Comparison of ENCODE assay signal across 11 cellular contexts in genomic region chr1:232590742-232591082, GRCh38. TPM values are rescaled to one million over a fixed set of nuclear protein-coding genes. Genes with fewer than 3 reads are reported as not detected.
DNase-seq lines count a peak whose midpoint lies in the region; ATAC-seq, FAIRE-seq and TF ChIP-seq lines count a peak whose summit lies in the region.
"Had no signal": no experiment of that assay in that cellular context is flagged by ENCODE, and none has a peak within 500 bp of the region (broad histone marks: within the 10 kb centered on the region; RNA-seq: fewer than 3 reads in every experiment).

No MANE protein-coding gene starts in this region.

- TF ChIP-seq EP300 in HepG2 (IDR thresholded peaks at IDR 0.05; ENCODE audit: low read depth in 2 of 2, low read length in 2 of 2): no peak
- TF ChIP-seq EP300 in HepG2 (CRISPR knock-in tag; IDR thresholded peaks at IDR 0.05; ENCODE audit: borderline replicate concordance): no peak
- TF ChIP-seq EP300 in esophagus muscularis mucosa (IDR thresholded peaks at IDR 0.05): no peak
- no peak for TF ChIP-seq EP300 in upper lobe of left lung (IDR thresholded peaks at IDR 0.05)

- no TSS peak for BruUV-seq in HepG2 (replicated peaks; lab: Mats Ljungman, UMichigan)

- TF ChIP-seq CTCF in right lobe of liver (IDR thresholded peaks at IDR 0.05): no peak
- no peak for TF ChIP-seq CTCF in HepG2 (CRISPR knock-in tag; IDR thresholded peaks at IDR 0.05)
- TF ChIP-seq CTCF in esophagus muscularis mucosa (IDR thresholded peaks at IDR 0.05): no peak
- TF ChIP-seq CTCF in upper lobe of left lung (IDR thresholded peaks at IDR 0.05): no peak

- H3K27ac ChIP-seq in right lobe of liver (peak overlapping the region in 2 of 3 donors; percentile 6 to 40), HepG2 (ENCODE audit: extremely low read length, insufficient read depth, low read length) (no peak overlapping the region), esophagus muscularis mucosa (replicated peaks in 1 of 4) (peak overlapping the region; percentile 5 to 50 (median 28)), upper lobe of left lung (peak overlapping the region; percentile 76 to 81 (median 78))

- H3K36me3 ChIP-seq in right lobe of liver: no peaks in the 10 kb centered on the region
- no peaks in the 10 kb centered on the region for H3K36me3 ChIP-seq in HepG2 (replicated peaks in 1 of 2; ENCODE audit: control insufficient read depth in 1 of 2, insufficient read depth in 2 of 2, low read length in 2 of 2)
- no peaks in the 10 kb centered on the region for H3K36me3 ChIP-seq in esophagus muscularis mucosa
- no peaks in the 10 kb centered on the region for H3K36me3 ChIP-seq in upper lobe of left lung

- no peak for TF ChIP-seq RAD21 in HepG2 (CRISPR knock-in tag; IDR thresholded peaks at IDR 0.05)

- CTCF ChIA-PET in HepG2 (lab: Yijun Ruan, JAX; ENCODE audit: low intra/inter-chr PET ratio, low total read pairs): no interaction called here

- no peak overlapping the region for H3K4me2 ChIP-seq in HepG2 (ENCODE audit: low read depth, low read length)

- WGBS in right lobe of liver (ENCODE audit: insufficient coverage, low coverage, low lambda C conversion rate, missing lambda C conversion rate): 84% methylated on average over 5 of the region's 5 CpGs
- WGBS in HepG2 (ENCODE audit: low lambda C conversion rate): 42% methylated on average over 5 of the region's 5 CpGs
- WGBS in esophagus muscularis mucosa: 79% methylated on average over 5 of the region's 5 CpGs
- WGBS in upper lobe of left lung, 2 donors: 57 to 64% methylated on average over 5 of the region's 5 CpGs

- DNase-seq in right lobe of liver (no peak), HepG2 (ENCODE audit: low spot score) (no peak), esophagus muscularis mucosa (ENCODE audit: extremely low spot score) (no peak), upper lobe of left lung (no peak), HTR-8/SVneo (ENCODE audit: insufficient read length, low spot score) (no peak)
- DNase-seq in activated effector memory CD4-positive, alpha-beta T cell treated with Interleukin-2 at 50 U/mL for 16 hours: no peak
- DNase-seq: activated CD8-positive, alpha-beta memory T cell treated with anti-CD3 and anti-CD28 coated beads for 24 hours; stimulated activated naive CD4-positive, alpha-beta T cell had no signal

- in situ Hi-C loops in HepG2 (cut with HindIII; ENCODE audit: extremely low pct_ligation_motif_present, low pct_unique_long_range_greater_than_20kb): no loop called here

- FAIRE-seq in HepG2 (lab: Jason Lieb, UNC): no peak
- no peak for FAIRE-seq in HTR-8/SVneo (lab: Jason Lieb, UNC)
- FAIRE-seq: bronchial epithelial cell had no signal

- peaks cover 0 to 3% (median 0%) of the 10 kb centered on the region in 4 donors for H3K4me1 ChIP-seq in right lobe of liver
- no peaks in the 10 kb centered on the region for H3K4me1 ChIP-seq in HepG2 (ENCODE audit: insufficient read depth, low read length)
- peaks cover 54 to 64% (median 59%) of the 10 kb centered on the region in 4 donors for H3K4me1 ChIP-seq in esophagus muscularis mucosa
- H3K4me1 ChIP-seq in upper lobe of left lung: peaks cover 16 to 39% (median 29%) of the 10 kb centered on the region in 4 donors

- ATAC-seq in right lobe of liver (peak in 3 of 4 donors; percentile 19 to 63 (median 27)), HepG2 (no peak), HG03108 (IDR thresholded peaks at IDR 0.05; ENCODE audit: unreplicated experiment) (peak; percentile 63), upper lobe of left lung (ENCODE audit: low FRiP score in 2 of 2) (peak in 1 of 2 donors; percentile 71), HG03097 (IDR thresholded peaks at IDR 0.05; ENCODE audit: low FRiP score, unreplicated experiment) (no peak)

- POLR2A ChIA-PET in HepG2 (lab: Yijun Ruan, JAX): no interaction called here

- H3K4me3 ChIP-seq in right lobe of liver (no peak overlapping the region), HepG2 (replicated peaks in 1 of 3; ENCODE audit: insufficient read depth in 1 of 3, low read depth in 2 of 3, low read length in 3 of 3) (no peak overlapping the region), esophagus muscularis mucosa (no peak overlapping the region), upper lobe of left lung (no peak overlapping the region)

- H3K79me2 ChIP-seq in HepG2 (ENCODE audit: insufficient read depth, low read length): no peaks in the 10 kb centered on the region

- H2AFZ ChIP-seq in HepG2 (ENCODE audit: low read length): no peak overlapping the region

- intact Hi-C loops in right lobe of liver (cut with DNase I): no loop called here
- intact Hi-C loops in HepG2 (cut with micrococcal nuclease; ENCODE audit: unreplicated experiment): no loop called here
- intact Hi-C loops in esophagus muscularis mucosa (cut with DNase I): no loop called here

- H3K9me3 ChIP-seq in right lobe of liver (no peaks in the 10 kb centered on the region), HepG2 (ENCODE audit: low read length) (no peaks in the 10 kb centered on the region), esophagus muscularis mucosa (no peaks in the 10 kb centered on the region), upper lobe of left lung (no peaks in the 10 kb centered on the region)

- no peak overlapping the region for H3K9ac ChIP-seq in HepG2 (ENCODE audit: insufficient read depth, low read depth, low read length)

- no peaks in the 10 kb centered on the region for H4K20me1 ChIP-seq in HepG2 (ENCODE audit: insufficient read depth, low read length)

- TF ChIP-seq POLR2A in right lobe of liver (IDR thresholded peaks at IDR 0.05) (no peak), HepG2 (IDR thresholded peaks at IDR 0.05; ENCODE audit: insufficient read depth in 1 of 2, low read depth in 2 of 2, low read length in 2 of 2) (no peak), esophagus muscularis mucosa (IDR thresholded peaks at IDR 0.05; ENCODE audit: low read depth) (no peak), upper lobe of left lung (IDR thresholded peaks at IDR 0.05) (no peak)

- H3K27me3 ChIP-seq in right lobe of liver (no peaks in the 10 kb centered on the region), HepG2 (ENCODE audit: control insufficient read depth in 1 of 2, insufficient read depth in 2 of 2, low read length in 2 of 2) (peaks cover 0 to 14% of the 10 kb centered on the region in 2 experiments; a peak in 1 of 5 replicates), esophagus muscularis mucosa (no peaks in the 10 kb centered on the region), upper lobe of left lung (no peaks in the 10 kb centered on the region)

TF ChIP-seq in HepG2, 621 proteins besides CTCF, POLR2A, EP300 and RAD21 (continues in another document):
- TF ChIP-seq KDM2A (CRISPR knock-in tag; IDR thresholded peaks at IDR 0.05; ENCODE audit: borderline replicate concordance, low read depth) (no peak), ZSCAN30 (CRISPR knock-in tag; IDR thresholded peaks at IDR 0.05) (no peak), THAP7 (CRISPR knock-in tag; IDR thresholded peaks at IDR 0.05) (no peak), ZNF362 (CRISPR knock-in tag; IDR thresholded peaks at IDR 0.05; ENCODE audit: borderline replicate concordance) (no peak)

RNA-seq across cellular contexts. Expression of gene SIPA1L2, which starts 39.2 kb away (rescaled TPM):
- total RNA-seq in right lobe of liver (10 to 100 TPM in 4 of 6 experiments, 1 to 10 TPM in 2; 3.7 to 22.8 (median 10.7) TPM), HepG2 (2016; rRNA removed; fragmentation: Illumina TruSeq; extraction: Trizol) (0.03 TPM in 1 of 2 replicates, not detected in the other), esophagus muscularis mucosa (10 to 100 TPM; 37.4 to 59.0 (median 43.0) TPM), upper lobe of left lung (10 to 100 TPM; 23.3 to 51.3 (median 34.2) TPM)
- not detected in 2 replicates for total RNA-seq in HepG2 (2016; cell fraction: cytosol; rRNA removed; fragmentation: Illumina TruSeq; extraction: Trizol; ENCODE audit: low read depth)
- not detected in 2 replicates for total RNA-seq in HepG2 (2016; cell fraction: insoluble cytoplasmic fraction; rRNA removed; fragmentation: Illumina TruSeq; extraction: Trizol)
- total RNA-seq in HepG2 (2016; cell fraction: membrane; rRNA removed; fragmentation: Illumina TruSeq; extraction: Trizol): 0.03 TPM in 1 of 2 replicates, not detected in the other
- total RNA-seq in HepG2 (2016; cell fraction: nucleus; rRNA removed; fragmentation: Illumina TruSeq; extraction: Trizol): not detected in 2 replicates
- polyA plus RNA-seq in HepG2 (2011; rRNA removed): 0.01 and 0.03 TPM in 2 replicates
- 0.01 TPM in 1 of 2 replicates, not detected in the other for polyA plus RNA-seq in HepG2 (2011; cell fraction: cytosol; rRNA removed)
- 0.05 TPM in 1 of 2 replicates, not detected in the other for polyA plus RNA-seq in HepG2 (2011; cell fraction: nucleus; rRNA removed)
- not detected in 2 replicates for polyA plus RNA-seq in HepG2 (2012)
- not detected in 2 replicates for polyA plus RNA-seq in HepG2 (2016; cell fraction: cytosol; fragmentation: Illumina TruSeq; extraction: Trizol; ENCODE audit: low read depth)
- polyA plus RNA-seq in HepG2 (2016; cell fraction: insoluble cytoplasmic fraction; fragmentation: Illumina TruSeq; extraction: Trizol; ENCODE audit: low read depth): not detected in 2 replicates
- not detected in 2 replicates for polyA plus RNA-seq in HepG2 (2016; cell fraction: membrane; fragmentation: Illumina TruSeq; extraction: Trizol; ENCODE audit: low read depth)
- not detected in 2 replicates for polyA plus RNA-seq in HepG2 (2016; cell fraction: nucleus; fragmentation: Illumina TruSeq; extraction: Trizol; ENCODE audit: insufficient read depth, low read depth)
- 0.77 TPM in 1 of 2 replicates, not detected in the other for polyA minus RNA-seq in HepG2 (2011; rRNA and poly(A)+ RNA removed; ENCODE audit: low replicate concordance)
- polyA minus RNA-seq in HepG2 (2011; cell fraction: cytosol; rRNA and poly(A)+ RNA removed): not detected in 2 replicates
- polyA minus RNA-seq in HepG2 (2011; cell fraction: nucleus; rRNA and poly(A)+ RNA removed): not detected in 2 replicates

Comparison
In these comparisons a context has a peak if more than half of its experiments do, and no peak if none do; other contexts are left out.
1. ATAC-seq: peak in right lobe of liver (3 of 4) and HG03108 (single experiment); none in HepG2 (single experiment) and HG03097 (single experiment).
2. RNA of gene SIPA1L2, which starts 39.2 kb away (total RNA-seq): 37.4 to 59.0 TPM in esophagus muscularis mucosa, 23.3 to 51.3 TPM in upper lobe of left lung and 3.7 to 22.8 TPM in right lobe of liver; 0.03 TPM in HepG2; every median in the first group is over 4 times any median in the second.